23 cellular contexts compared by ENCODE assay signal in the genomic region with DNA sequence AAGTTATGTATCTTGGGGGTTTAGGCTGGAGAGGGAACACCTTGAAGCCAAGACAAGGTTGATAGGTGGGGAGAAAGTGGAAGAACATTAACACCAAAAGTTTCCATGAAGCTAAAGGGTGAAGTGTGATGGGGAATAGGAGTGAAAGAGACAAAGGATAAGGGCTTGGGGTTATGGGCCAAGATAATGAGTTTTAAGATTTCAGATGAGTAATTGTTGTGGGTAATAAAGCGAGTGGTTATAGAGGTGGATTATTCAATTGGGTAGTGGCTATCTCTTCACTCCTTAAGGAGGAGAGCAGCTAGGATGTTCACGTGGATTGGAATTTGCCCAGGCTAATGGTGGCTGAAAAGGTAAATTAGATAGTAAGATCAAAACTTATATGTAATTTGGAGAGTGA. TPM values are rescaled to one million over a fixed set of nuclear protein-coding genes. Genes with fewer than 3 reads are reported as not detected.
DNase-seq lines count a peak whose midpoint lies in the region; ATAC-seq, FAIRE-seq and TF ChIP-seq lines count a peak whose summit lies in the region.
"Had no signal": no experiment of that assay in that cellular context is flagged by ENCODE, and none has a peak within 500 bp of the region (broad histone marks: within the 10 kb centered on the region; RNA-seq: fewer than 3 reads in every experiment).

No MANE protein-coding gene starts in this region.

- H4K20me1 ChIP-seq in IMR-90 (ENCODE audit: insufficient read depth, low read length) (peaks cover 6% of the 10 kb centered on the region; the same call in 1 of the 2 replicates), astrocyte (ENCODE audit: insufficient read depth, low read length) (no peaks in the 10 kb centered on the region)

- ATAC-seq in IMR-90 (ENCODE audit: low read depth), result no peak
- no peak for ATAC-seq in HG03135 (IDR thresholded peaks at IDR 0.05; ENCODE audit: unreplicated experiment)
- ATAC-seq: A549, K562, left lobe of liver had no signal

- H2AK9ac ChIP-seq in IMR-90 (replicated peaks; ENCODE audit: low read depth, low read length, poor library complexity), result no peak overlapping the region

- no peak overlapping the region for H3K4me2 ChIP-seq in IMR-90 (ENCODE audit: low read depth, low read length)
- H3K4me2 ChIP-seq in astrocyte (ENCODE audit: low read length), result no peak overlapping the region
- no peak overlapping the region for H3K4me2 ChIP-seq in trophoblast cell (ENCODE audit: low read length)
- H3K4me2 ChIP-seq: A549 had no signal

- peaks cover 72% of the 10 kb centered on the region for H3K4me1 Mint-ChIP-seq in activated T-cell treated with anti-CD3 and anti-CD28 coated beads, Interleukin-2, amount 50 U/mL, for 24 hours (ENCODE audit: low read depth)
- peaks cover 47% of the 10 kb centered on the region for H3K4me1 Mint-ChIP-seq in astrocyte (ENCODE audit: low read depth, unreplicated experiment)

- peaks cover 16% of the 10 kb centered on the region for H3K9me1 ChIP-seq in IMR-90 (ENCODE audit: insufficient read depth, low read length)

- H2AFZ ChIP-seq in IMR-90 (replicated peaks; ENCODE audit: low read length, poor library complexity) (no peak overlapping the region), astrocyte (ENCODE audit: low read depth, low read length) (no peak overlapping the region), trophoblast cell (ENCODE audit: insufficient read depth, low read length, poor library complexity) (no peak overlapping the region)

- H2BK5ac ChIP-seq in IMR-90 (ENCODE audit: low read depth, low read length, poor library complexity, severe bottlenecking) (peak overlapping the region; percentile 7), trophoblast cell (ENCODE audit: low read depth, low read length, poor library complexity) (no peak overlapping the region)

- H3K23ac ChIP-seq in IMR-90 (ENCODE audit: low read depth, low read length) (no peak overlapping the region; the same call in 1 of the 2 replicates), trophoblast cell (ENCODE audit: low read length) (no peak overlapping the region)

- H3K56ac ChIP-seq in IMR-90 (ENCODE audit: extremely low read depth, insufficient read depth, low read length), result no peak overlapping the region

- no peaks in the 10 kb centered on the region for H3K9me3 ChIP-seq in IMR-90 (ENCODE audit: control insufficient read depth, insufficient read depth, low read length)
- no peaks in the 10 kb centered on the region for H3K9me3 ChIP-seq in astrocyte (ENCODE audit: insufficient read depth, low read depth, low read length)
- no peaks in the 10 kb centered on the region for H3K9me3 ChIP-seq in trophoblast cell (ENCODE audit: insufficient read depth, low read depth, low read length)
- H3K9me3 ChIP-seq in prostate gland, result no peaks in the 10 kb centered on the region
- H3K9me3 ChIP-seq: A549, upper lobe of left lung had no signal

- peak overlapping the region; percentile 17; the same call in 1 of the 2 replicates for H3K18ac ChIP-seq in IMR-90 (ENCODE audit: low read depth, low read length)
- H3K18ac ChIP-seq in trophoblast cell (ENCODE audit: low read length), result peak overlapping the region; percentile 33

- no peak overlapping the region for H4K91ac ChIP-seq in IMR-90 (ENCODE audit: insufficient read depth, low read depth, low read length)
- H4K91ac ChIP-seq in trophoblast cell (ENCODE audit: low read depth, low read length), result no peak overlapping the region

- H3K27me3 ChIP-seq in IMR-90 (ENCODE audit: control insufficient read depth, insufficient read depth, low read length) (no peaks in the 10 kb centered on the region), astrocyte (ENCODE audit: insufficient read depth, low read length) (no peaks in the 10 kb centered on the region), trophoblast cell (ENCODE audit: insufficient read depth, low read length) (no peaks in the 10 kb centered on the region), prostate gland (replicated peaks; ENCODE audit: insufficient read depth) (no peaks in the 10 kb centered on the region)
- H3K27me3 ChIP-seq: dorsolateral prefrontal cortex, upper lobe of left lung had no signal

- H2BK12ac ChIP-seq in trophoblast cell (ENCODE audit: low read length), result no peak overlapping the region

- peaks cover 78% of the 10 kb centered on the region for H3K79me2 ChIP-seq in astrocyte (ENCODE audit: insufficient read depth, low read length)
- H3K79me2 ChIP-seq in trophoblast cell (ENCODE audit: control insufficient read depth, insufficient read depth, low read length, poor library complexity), result peaks cover 2% of the 10 kb centered on the region

- intact Hi-C loops in IMR-90 (cut with micrococcal nuclease) (no loop called here), prostate gland (cut with DNase I) (no loop called here)

- peak overlapping the region; percentile 51 for H3K27ac Mint-ChIP-seq in activated T-cell treated with anti-CD3 and anti-CD28 coated beads, Interleukin-2, amount 50 U/mL, for 24 hours
- peak overlapping the region; percentile 5 for H3K27ac Mint-ChIP-seq in astrocyte (ENCODE audit: unreplicated experiment)
- H3K27ac Mint-ChIP-seq: activated CD4-positive, alpha-beta memory T cell treated with anti-CD3 and anti-CD28 coated beads, Interleukin-2, amount 10 ng/mL, durations not matched to agents 7 days and 5 days had no signal

- TF ChIP-seq RAD21 in IMR-90 (IDR thresholded peaks at IDR 0.05; ENCODE audit: low read length), result no peak

- peak overlapping the region in 1 of 2 experiments; percentile 51; a peak in 2 of 4 replicates for H4K8ac ChIP-seq in IMR-90 (ENCODE audit: low read depth in 2 of 2, low read length in 2 of 2)
- H4K8ac ChIP-seq in trophoblast cell (ENCODE audit: low read depth, low read length), result no peak overlapping the region

- H3K4ac ChIP-seq in IMR-90 (ENCODE audit: low read depth, low read length), result peak overlapping the region; percentile 19; the same call in 1 of the 2 replicates
- no peak overlapping the region for H3K4ac ChIP-seq in trophoblast cell (ENCODE audit: low read depth, low read length)

- no peak overlapping the region for H4K12ac ChIP-seq in trophoblast cell (ENCODE audit: low read depth, low read length)

- H3K36me3 Mint-ChIP-seq in activated T-cell treated with anti-CD3 and anti-CD28 coated beads, Interleukin-2, amount 50 U/mL, for 24 hours (ENCODE audit: low read depth), result peaks cover 24% of the 10 kb centered on the region
- no peaks in the 10 kb centered on the region for H3K36me3 Mint-ChIP-seq in astrocyte (ENCODE audit: low read depth, unreplicated experiment)

- H3K27ac ChIP-seq in IMR-90 (ENCODE audit: insufficient read depth, low read length), result no peak overlapping the region
- no peak overlapping the region for H3K27ac ChIP-seq in astrocyte (ENCODE audit: low read depth, low read length)
- H3K27ac ChIP-seq in trophoblast cell (ENCODE audit: low read depth, low read length), result no peak overlapping the region
- H3K27ac ChIP-seq in prostate gland, result no peak overlapping the region
- H3K27ac ChIP-seq: A549, dorsolateral prefrontal cortex, upper lobe of left lung had no signal

- CTCF ChIA-PET in IMR-90 (lab: Yijun Ruan, JAX), result no interaction called here

- TF ChIP-seq CTCF in IMR-90 (conservative IDR thresholded peaks at IDR 0.05; ENCODE audit: low read depth, low read length), result no peak
- TF ChIP-seq CTCF in astrocyte (IDR thresholded peaks at IDR 0.05; ENCODE audit: insufficient read depth, low read depth, low read length), result no peak
- no peak for TF ChIP-seq CTCF in prostate gland (IDR thresholded peaks at IDR 0.05)

- H3K4me3 ChIP-seq in IMR-90 (ENCODE audit: insufficient read depth, low read depth, low read length) (no peak overlapping the region), astrocyte (ENCODE audit: insufficient read depth, low read depth, low read length) (no peak overlapping the region), trophoblast cell (ENCODE audit: low read depth, low read length) (no peak overlapping the region), prostate gland (no peak overlapping the region)
- H3K4me3 ChIP-seq: A549, dorsolateral prefrontal cortex, K562, upper lobe of left lung had no signal

- no peaks in the 10 kb centered on the region for H3K9me3 Mint-ChIP-seq in activated T-cell treated with anti-CD3 and anti-CD28 coated beads, Interleukin-2, amount 50 U/mL, for 24 hours
- no peaks in the 10 kb centered on the region for H3K9me3 Mint-ChIP-seq in astrocyte (ENCODE audit: unreplicated experiment)
- H3K9me3 Mint-ChIP-seq: activated CD4-positive, alpha-beta memory T cell treated with anti-CD3 and anti-CD28 coated beads, Interleukin-2, amount 10 ng/mL, durations not matched to agents 7 days and 5 days had no signal

- dilution Hi-C loops in IMR-90 (cut with HindIII; ENCODE audit: low sequenced_read_pairs, unreplicated experiment), result no loop called here

- H3K9ac ChIP-seq in IMR-90 (ENCODE audit: low read depth, low read length) (no peak overlapping the region), astrocyte (ENCODE audit: low read length) (no peak overlapping the region), trophoblast cell (ENCODE audit: low read length) (no peak overlapping the region)

- no peak overlapping the region for H3K4me3 Mint-ChIP-seq in activated T-cell treated with anti-CD3 and anti-CD28 coated beads, Interleukin-2, amount 50 U/mL, for 24 hours
- H3K4me3 Mint-ChIP-seq in astrocyte (ENCODE audit: unreplicated experiment), result no peak overlapping the region
- H3K4me3 Mint-ChIP-seq: activated CD4-positive, alpha-beta memory T cell treated with anti-CD3 and anti-CD28 coated beads, Interleukin-2, amount 10 ng/mL, durations not matched to agents 7 days and 5 days had no signal

- H2BK15ac ChIP-seq in IMR-90 (ENCODE audit: low read depth, low read length), result no peak overlapping the region

- H2BK120ac ChIP-seq in IMR-90 (ENCODE audit: low read depth, low read length), result 0 out of 2 replicates have a peak overlapping the region, but pooled peaks have one; percentile 5
- H2BK120ac ChIP-seq in trophoblast cell (ENCODE audit: insufficient read depth, low read length, poor library complexity), result no peak overlapping the region

- H3K14ac ChIP-seq in IMR-90 (replicated peaks; ENCODE audit: low read depth, low read length), result peak overlapping the region; percentile 39; the same call in 1 of the 2 replicates
- no peak overlapping the region for H3K14ac ChIP-seq in trophoblast cell (ENCODE audit: low read length)

- H3K27me3 Mint-ChIP-seq in activated T-cell treated with anti-CD3 and anti-CD28 coated beads, Interleukin-2, amount 50 U/mL, for 24 hours, result no peaks in the 10 kb centered on the region
- no peaks in the 10 kb centered on the region for H3K27me3 Mint-ChIP-seq in astrocyte (ENCODE audit: low read depth, unreplicated experiment)
- H3K27me3 Mint-ChIP-seq: activated CD4-positive, alpha-beta memory T cell treated with anti-CD3 and anti-CD28 coated beads, Interleukin-2, amount 10 ng/mL, durations not matched to agents 7 days and 5 days had no signal

- H2AK5ac ChIP-seq in IMR-90 (ENCODE audit: low read depth, low read length) (no peak overlapping the region), trophoblast cell (ENCODE audit: low read length) (no peak overlapping the region)

- H4K5ac ChIP-seq in IMR-90 (ENCODE audit: low read depth, low read length), result peak overlapping the region; percentile 47; the same call in 1 of the 2 replicates

- in situ Hi-C loops in IMR-90 (cut with MboI; ENCODE audit: low sequenced_read_pairs), result no loop called here

- H3K36me3 ChIP-seq in IMR-90 (ENCODE audit: control insufficient read depth, insufficient read depth, low read length) (no peaks in the 10 kb centered on the region), astrocyte (ENCODE audit: insufficient read depth, low read length) (no peaks in the 10 kb centered on the region), trophoblast cell (ENCODE audit: control insufficient read depth in 1 of 2, insufficient read depth in 2 of 2, low read length in 2 of 2) (no peaks in the 10 kb centered on the region), prostate gland (no peaks in the 10 kb centered on the region)
- H3K36me3 ChIP-seq: upper lobe of left lung had no signal

- WGBS in IMR-90 (ENCODE audit: extremely low coverage in 2 of 2, insufficient read length in 1 of 2), 2 experiments, result 100% methylated on average over 1 to 2 of the region's 2 CpGs
- 100% methylated on average over 1 of the region's 2 CpGs for WGBS in trophoblast cell (ENCODE audit: extremely low coverage, insufficient coverage, insufficient read length)
- 92% methylated on average over 2 of the region's 2 CpGs for WGBS in prostate gland

- DNase-seq in activated T-cell treated with anti-CD3 and anti-CD28 coated beads, Interleukin-2, amount 50 U/mL, for 24 hours, result no peak
- DNase-seq in activated T-cell treated with anti-CD3 and anti-CD28 coated beads, Interleukin-2, amount 50 U/mL, for 1 hour, result no peak
- DNase-seq in IMR-90, result no peak
- DNase-seq in astrocyte (ENCODE audit: low read depth), result no peak
- DNase-seq in trophoblast cell, result no peak
- DNase-seq in prostate gland (ENCODE audit: low spot score), result no peak
- DNase-seq in T1000 (lab: John Stamatoyannopoulos, UW), result no peak
- DNase-seq: activated CD4-positive, alpha-beta memory T cell treated with anti-CD3 and anti-CD28 coated beads, Interleukin-2, amount 10 ng/mL, durations not matched to agents 7 days and 5 days; DMS53; dorsolateral prefrontal cortex; hippocampal formation; NCI-H1105 treated with DMSO at 0.1 percent for 48 hours; NCI-H1930; NCI-H526; occipital lobe; Right ventricle myocardium superior; upper lobe of left lung had no signal

- peaks cover 18% of the 10 kb centered on the region for H3K4me1 ChIP-seq in IMR-90 (ENCODE audit: control insufficient read depth, insufficient read depth, low read length)
- peaks cover 18% of the 10 kb centered on the region for H3K4me1 ChIP-seq in astrocyte (ENCODE audit: insufficient read depth, low read length)
- no peaks in the 10 kb centered on the region for H3K4me1 ChIP-seq in trophoblast cell (ENCODE audit: control insufficient read depth in 1 of 2, insufficient read depth in 2 of 2, low read length in 2 of 2)
- H3K4me1 ChIP-seq in prostate gland (replicated peaks), result no peaks in the 10 kb centered on the region

- BruUV-seq in IMR-90 (replicated peaks; lab: Mats Ljungman, UMichigan), result no TSS peak

- FAIRE-seq in astrocyte (lab: Jason Lieb, UNC), result peak; percentile 29
- FAIRE-seq: A549, endothelial cell of umbilical vein, H1, K562 had no signal

- H3K79me1 ChIP-seq in IMR-90 (ENCODE audit: low read depth in 1 of 2, low read length in 2 of 2), result peaks cover 39 to 63% of the 10 kb centered on the region in 2 experiments
- no peaks in the 10 kb centered on the region for H3K79me1 ChIP-seq in trophoblast cell (ENCODE audit: low read length)

- POLR2A ChIA-PET in IMR-90 (lab: Charles Lee; ENCODE audit: unreplicated experiment), result no interaction called here

- H2BK20ac ChIP-seq in IMR-90 (ENCODE audit: low read depth, low read length), result peak overlapping the region; percentile 32; the same call in 1 of the 2 replicates

- TF ChIP-seq POLR2A in IMR-90 (IDR thresholded peaks at IDR 0.05; ENCODE audit: low read depth, low read length) (no peak), prostate gland (IDR thresholded peaks at IDR 0.05) (no peak)

RNA-seq across cellular contexts. Expression of a gene that starts 29.8 kb away (rescaled TPM):
- total RNA-seq in IMR-90 (2012; rRNA removed), result 73.7 and 85.8 TPM in 2 replicates
- 24.8 and 29.7 TPM in 2 replicates for polyA plus RNA-seq in IMR-90 (2012; rRNA removed)
- 6.9 and 14.5 TPM in 2 replicates for polyA plus RNA-seq in IMR-90 (2012; cell fraction: cytosol; rRNA removed)
- polyA plus RNA-seq in IMR-90 (2012; cell fraction: nucleus; rRNA removed; ENCODE audit: low replicate concordance), result 24.1 and 88.2 TPM in 2 replicates
- 68.2 and 71.9 TPM in 2 replicates for total RNA-seq in astrocyte
- 32.8 and 33.8 TPM in 2 replicates for polyA plus RNA-seq in trophoblast cell (2013)
- 10 to 100 TPM; 26.3 to 38.2 TPM for total RNA-seq in prostate gland
